ENCODE assay signal across 1 cellular context in the genomic region with DNA sequence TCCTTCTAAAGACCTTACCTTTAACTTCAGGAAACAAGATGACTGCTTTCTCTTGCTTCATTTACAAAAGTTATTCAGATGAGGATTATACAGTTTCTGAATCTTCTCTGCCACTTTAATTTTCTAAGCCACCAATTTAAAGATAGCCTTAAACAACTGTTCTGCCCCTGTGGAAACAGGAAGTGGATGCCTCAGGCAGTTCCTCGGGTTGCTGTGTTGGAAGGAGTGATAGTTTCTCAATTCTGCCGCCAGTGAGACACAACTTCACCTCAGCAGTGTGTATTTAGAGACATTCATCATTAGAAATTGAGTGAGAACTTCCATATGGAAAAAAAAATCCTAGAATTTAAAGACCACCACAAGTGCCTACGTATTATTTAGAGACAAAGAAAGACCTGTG.
TF ChIP-seq lines count a peak whose summit lies in the region.

No MANE protein-coding gene starts in this region.

TF ChIP-seq in WTC11, 78 proteins besides CTCF, POLR2A, EP300 and RAD21 (continued from another document):
- TF ChIP-seq, protein P1, sequence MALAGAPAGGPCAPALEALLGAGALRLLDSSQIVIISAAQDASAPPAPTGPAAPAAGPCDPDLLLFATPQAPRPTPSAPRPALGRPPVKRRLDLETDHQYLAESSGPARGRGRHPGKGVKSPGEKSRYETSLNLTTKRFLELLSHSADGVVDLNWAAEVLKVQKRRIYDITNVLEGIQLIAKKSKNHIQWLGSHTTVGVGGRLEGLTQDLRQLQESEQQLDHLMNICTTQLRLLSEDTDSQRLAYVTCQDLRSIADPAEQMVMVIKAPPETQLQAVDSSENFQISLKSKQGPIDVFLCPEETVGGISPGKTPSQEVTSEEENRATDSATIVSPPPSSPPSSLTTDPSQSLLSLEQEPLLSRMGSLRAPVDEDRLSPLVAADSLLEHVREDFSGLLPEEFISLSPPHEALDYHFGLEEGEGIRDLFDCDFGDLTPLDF (CRISPR knock-in tag; IDR thresholded peaks at IDR 0.05): no peak
- TF ChIP-seq, protein P2, sequence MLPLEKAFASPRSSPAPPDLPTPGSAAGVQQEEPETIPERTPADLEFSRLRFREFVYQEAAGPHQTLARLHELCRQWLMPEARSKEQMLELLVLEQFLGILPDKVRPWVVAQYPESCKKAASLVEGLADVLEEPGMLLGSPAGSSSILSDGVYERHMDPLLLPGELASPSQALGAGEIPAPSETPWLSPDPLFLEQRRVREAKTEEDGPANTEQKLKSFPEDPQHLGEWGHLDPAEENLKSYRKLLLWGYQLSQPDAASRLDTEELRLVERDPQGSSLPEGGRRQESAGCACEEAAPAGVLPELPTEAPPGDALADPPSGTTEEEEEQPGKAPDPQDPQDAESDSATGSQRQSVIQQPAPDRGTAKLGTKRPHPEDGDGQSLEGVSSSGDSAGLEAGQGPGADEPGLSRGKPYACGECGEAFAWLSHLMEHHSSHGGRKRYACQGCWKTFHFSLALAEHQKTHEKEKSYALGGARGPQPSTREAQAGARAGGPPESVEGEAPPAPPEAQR (CRISPR knock-in tag; IDR thresholded peaks at IDR 0.05): no peak
